Comparison of ENCODE assay signal across 8 cellular contexts in genomic region chr22:19430890-19431541, GRCh38. TPM values are rescaled to one million over a fixed set of nuclear protein-coding genes. Genes with fewer than 3 reads are reported as not detected.
A peak's percentile ranks its signal among the peaks of the same experiment; 100 is the strongest.
DNase-seq lines count a peak whose midpoint lies in the region; ATAC-seq and TF ChIP-seq lines count a peak whose summit lies in the region.

No MANE protein-coding gene starts in this region.

- peak overlapping the region; percentile 83 for H3K27ac Mint-ChIP-seq in HFFc6
- H3K27ac Mint-ChIP-seq in memory B cell: peak overlapping the region; percentile 89

- H3K27ac ChIP-seq in dorsolateral prefrontal cortex (peak overlapping the region in 39 of 59 donors; percentile 12 to 98 (median 56)), tibial nerve (peak overlapping the region in 3 of 4 donors; percentile 60 to 99 (median 69))

- H3K36me3 ChIP-seq in tibial nerve: peaks cover 0 to 30% (median 0%) of the 10 kb centered on the region in 3 donors

- no peak for TF ChIP-seq EP300 in tibial nerve (IDR thresholded peaks at IDR 0.05)

- H3K9me3 ChIP-seq in tibial nerve: no peaks in the 10 kb centered on the region

- H3K27me3 ChIP-seq in dorsolateral prefrontal cortex (no peaks in the 10 kb centered on the region), tibial nerve (no peaks in the 10 kb centered on the region)

- H3K27me3 Mint-ChIP-seq in HFFc6 (ENCODE audit: insufficient read depth) (no peaks in the 10 kb centered on the region), memory B cell (no peaks in the 10 kb centered on the region)

- peaks cover 0 to 50% (median 25%) of the 10 kb centered on the region in 4 donors for H3K4me1 ChIP-seq in tibial nerve

- H3K4me1 Mint-ChIP-seq in HFFc6 (ENCODE audit: low read depth): peaks cover 52% of the 10 kb centered on the region
- peaks cover 40% of the 10 kb centered on the region for H3K4me1 Mint-ChIP-seq in memory B cell

- 0 to 2% methylated on average over 16 to 24 of the region's 53 CpGs for WGBS in tibial nerve, 2 donors

- DNase-seq in ELF-1 (ENCODE audit: low read depth, low spot score) (peak; percentile 60), HFFc6 (peak; percentile 14), SK-N-DZ (ENCODE audit: low spot score) (peak; percentile 32), dorsolateral prefrontal cortex (peak in 4 of 10 donors; percentile 13 to 64 (median 34)), memory B cell (ENCODE audit: low spot score in 2 of 2) (peak in 1 of 2 donors; percentile 47), tibial nerve (ENCODE audit: low spot score in 2 of 2) (no peak), Kasumi-1 (lab: John Stamatoyannopoulos, UW) (no peak), putamen (ENCODE audit: low spot score) (no peak)

- TF ChIP-seq CTCF in HFFc6 (IDR thresholded peaks at IDR 0.05) (peak; percentile 74), dorsolateral prefrontal cortex (IDR thresholded peaks at IDR 0.05 in 54 of 56, conservative IDR thresholded peaks at IDR 0.05 in 2 of 56; ENCODE audit: low read depth in 1 of 56, partially characterized antibody in 56 of 56) (peak in 1 of 56 donors; percentile 20), tibial nerve (IDR thresholded peaks at IDR 0.05) (no peak)

- peak overlapping the region; percentile 89 for H3K4me3 Mint-ChIP-seq in HFFc6
- H3K4me3 Mint-ChIP-seq in memory B cell: peak overlapping the region; percentile 92

- H3K36me3 Mint-ChIP-seq in HFFc6 (ENCODE audit: low read depth) (peaks cover 28% of the 10 kb centered on the region; the same call in 1 of the 2 replicates), memory B cell (peaks cover 8% of the 10 kb centered on the region)

- ATAC-seq in memory B cell (ENCODE audit: low read depth): no peak

- intact Hi-C loops in dorsolateral prefrontal cortex (cut with DNase I): loop anchor here (5.0 kb wide), 4 partner anchors 46 to 309 kb away; partner anchors contain the start of genes CLTCL1 (in 2 of the 2), CDC45 (in 1 of the 2), DGCR2 (in 1 of the 2) and UFD1 (in 1 of the 2)

- H3K4me3 ChIP-seq in dorsolateral prefrontal cortex: peak overlapping the region; percentile 64 to 97 (median 88)
- H3K4me3 ChIP-seq in tibial nerve: peak overlapping the region; percentile 76 to 98 (median 96)

- no peak for TF ChIP-seq POLR2A in tibial nerve (IDR thresholded peaks at IDR 0.05)

- H3K9me3 Mint-ChIP-seq in HFFc6 (no peaks in the 10 kb centered on the region), memory B cell (no peaks in the 10 kb centered on the region)

RNA-seq across cellular contexts. Expression of gene HIRA, which starts 0.5 kb away (rescaled TPM):
- 10 to 100 TPM; 26.6 to 30.8 (median 27.4) TPM for total RNA-seq in HFFc6 (2021; fragmentation: NEBNext Ultra II Directional; extraction: Animal tissue kit (Norgen Biotek cat#: 25700))
- 37.0 and 42.3 TPM in 2 replicates for polyA plus RNA-seq in SK-N-DZ (2014; cell fraction: cytosol; rRNA removed)
- 21.7 and 29.1 TPM in 2 replicates for polyA plus RNA-seq in SK-N-DZ (2014; cell fraction: nucleus; rRNA removed)
- 10 to 100 TPM; 19.7 to 44.3 (median 31.0) TPM for total RNA-seq in dorsolateral prefrontal cortex
- total RNA-seq in tibial nerve: 10 to 100 TPM; 18.8 to 31.6 (median 24.7) TPM

RNA-seq across cellular contexts. Expression of gene MRPL40, which starts 1.3 kb away (rescaled TPM):
- 10 to 100 TPM; 44.6 to 52.6 (median 47.5) TPM for total RNA-seq in HFFc6 (2021; fragmentation: NEBNext Ultra II Directional; extraction: Animal tissue kit (Norgen Biotek cat#: 25700))
- polyA plus RNA-seq in SK-N-DZ (2014; cell fraction: cytosol; rRNA removed): 52.4 and 66.8 TPM in 2 replicates
- 42.5 and 50.9 TPM in 2 replicates for polyA plus RNA-seq in SK-N-DZ (2014; cell fraction: nucleus; rRNA removed)
- total RNA-seq in dorsolateral prefrontal cortex (10 to 100 TPM; 13.6 to 32.2 (median 22.6) TPM), tibial nerve (10 to 100 TPM; 11.4 to 37.8 (median 23.8) TPM)

RNA-seq across cellular contexts. Expression of gene C22orf39, which starts 16.5 kb away (rescaled TPM):
- total RNA-seq in HFFc6 (2021; fragmentation: NEBNext Ultra II Directional; extraction: Animal tissue kit (Norgen Biotek cat#: 25700)): 10 to 100 TPM; 11.2 to 12.7 (median 12.2) TPM
- polyA plus RNA-seq in SK-N-DZ (2014; cell fraction: cytosol; rRNA removed): 109 and 110 TPM in 2 replicates
- polyA plus RNA-seq in SK-N-DZ (2014; cell fraction: nucleus; rRNA removed): 39.8 and 45.5 TPM in 2 replicates
- total RNA-seq in dorsolateral prefrontal cortex (10 to 100 TPM; 37.4 to 76.4 (median 59.4) TPM), tibial nerve (100 to 1,000 TPM in 1 of 4 donors, 10 to 100 TPM in 3; 58.5 to 101 (median 75.1) TPM)

RNA-seq across cellular contexts. Expression of gene UFD1, which starts 48.0 kb away (rescaled TPM):
- 100 to 1,000 TPM in 4 of 6 experiments, 10 to 100 TPM in 2; 94.9 to 134 (median 113) TPM for total RNA-seq in HFFc6 (2021; fragmentation: NEBNext Ultra II Directional; extraction: Animal tissue kit (Norgen Biotek cat#: 25700))
- 95.2 and 95.4 TPM in 2 replicates for polyA plus RNA-seq in SK-N-DZ (2014; cell fraction: cytosol; rRNA removed)
- polyA plus RNA-seq in SK-N-DZ (2014; cell fraction: nucleus; rRNA removed): 64.4 and 79.8 TPM in 2 replicates
- total RNA-seq in dorsolateral prefrontal cortex (10 to 100 TPM; 26.9 to 61.3 (median 37.7) TPM), tibial nerve (10 to 100 TPM; 26.9 to 38.1 (median 30.1) TPM)

RNA-seq across cellular contexts. Expression of gene CDC45, which starts 48.7 kb away (rescaled TPM):
- 10 to 100 TPM in 5 of 6 experiments, 1 to 10 TPM in 1; 8.8 to 17.4 (median 16.2) TPM for total RNA-seq in HFFc6 (2021; fragmentation: NEBNext Ultra II Directional; extraction: Animal tissue kit (Norgen Biotek cat#: 25700))
- polyA plus RNA-seq in SK-N-DZ (2014; cell fraction: cytosol; rRNA removed): 133 and 141 TPM in 2 replicates
- polyA plus RNA-seq in SK-N-DZ (2014; cell fraction: nucleus; rRNA removed): 183 and 247 TPM in 2 replicates
- total RNA-seq in dorsolateral prefrontal cortex: 1 to 10 TPM in 17 of 120 experiments, under 1 TPM in 22, not detected in 81; 0.28 to 1.9 (median 0.81) TPM
- under 1 TPM in 1 of 4 donors, not detected in 3; 0.98 TPM for total RNA-seq in tibial nerve

Comparison
In these comparisons a context has a peak if more than half of its experiments do, and no peak if none do; other contexts are left out.
1. DNase-seq: peak in ELF-1 (single experiment), HFFc6 (single experiment) and SK-N-DZ (single experiment); none in tibial nerve (0 of 2), Kasumi-1 (0 of 2) and putamen (single experiment).